ENCODE assay signal across 15 cellular contexts in the genomic region with DNA sequence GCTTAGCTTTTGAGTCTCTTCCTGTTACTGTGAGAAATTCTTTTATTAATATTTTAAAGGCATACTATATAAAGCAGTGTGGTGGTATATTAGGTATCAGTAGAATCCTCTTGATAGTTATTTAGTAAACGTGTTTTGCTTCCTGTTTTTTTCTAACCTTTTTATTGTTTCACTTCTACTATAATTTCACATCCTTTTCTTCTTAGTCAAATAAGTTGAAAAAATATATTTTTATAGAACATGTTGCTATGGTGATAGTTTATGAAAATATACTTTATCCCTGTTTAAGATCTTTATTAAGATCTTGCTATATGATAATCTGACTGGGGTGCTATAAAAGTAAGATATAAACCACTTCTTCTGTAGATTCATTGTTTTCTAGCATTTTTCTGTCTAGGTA. TPM values are rescaled to one million over a fixed set of nuclear protein-coding genes. Genes with fewer than 3 reads are reported as not detected.
DNase-seq lines count a peak whose midpoint lies in the region; ATAC-seq and TF ChIP-seq lines count a peak whose summit lies in the region.
"Had no signal": no experiment of that assay in that cellular context is flagged by ENCODE, and none has a peak within 500 bp of the region (broad histone marks: within the 10 kb centered on the region; RNA-seq: fewer than 3 reads in every experiment).

No MANE protein-coding gene starts in this region.

- peak overlapping the region; percentile 75 for H3K4me2 ChIP-seq in SU-DHL-6 (ENCODE audit: low read depth, low read length, poor library complexity, severe bottlenecking)

- peaks cover 11% of the 10 kb centered on the region; the same call in 1 of the 2 replicates for H4K20me1 ChIP-seq in SU-DHL-6 (ENCODE audit: low read depth, low read length)

- H3K27ac Mint-ChIP-seq in memory B cell = peak overlapping the region; percentile 95
- H3K27ac Mint-ChIP-seq: activated naive CD4-positive, alpha-beta T cell treated with anti-CD3 and anti-CD28 coated beads, Interleukin-2, amount 50 U/mL, for 24 hours; stimulated activated effector memory CD8-positive, alpha-beta T cell treated with anti-CD3 and anti-CD28 coated beads, Interleukin-12 subunit alpha, Interleukin-12 subunit beta, amount 100 ng/mL, for 72 hours had no signal

- no peak for DNase-seq in A673 (ENCODE audit: low spot score)
- no peak for DNase-seq in memory B cell (ENCODE audit: low spot score in 2 of 2)
- DNase-seq in LoVo (ENCODE audit: low spot score) = no peak
- DNase-seq in NCI-H82 (lab: John Stamatoyannopoulos, UW) = no peak
- no peak for DNase-seq in stimulated activated CD4-positive, alpha-beta T cell treated with anti-CD3 and anti-CD28 coated beads, Interleukin-4, amount 100 ng/mL, for 4 hours
- DNase-seq in NCI-H524 treated with DMSO at 0.1 percent for 48 hours (lab: John Stamatoyannopoulos, UW) = no peak
- DNase-seq: C1 segment of cervical spinal cord, HCEC 1CT, NCI-H1048, NCI-H345 had no signal

- intact Hi-C loops in A673 (cut with micrococcal nuclease; ENCODE audit: unreplicated experiment) = no loop called here

- H3K27ac ChIP-seq in A673 (ENCODE audit: low read depth, low read length, poor library complexity, severe bottlenecking) (no peak overlapping the region), SU-DHL-6 (ENCODE audit: low read depth, low read length) (peak overlapping the region; percentile 40; the same call in 1 of the 2 replicates)

- H3K4me1 Mint-ChIP-seq in memory B cell = peaks cover 41% of the 10 kb centered on the region

- no peak overlapping the region for H3K4me3 Mint-ChIP-seq in memory B cell

- H3K27me3 ChIP-seq in A673 (replicated peaks; ENCODE audit: insufficient read depth, low read depth, low read length, poor library complexity) (no peaks in the 10 kb centered on the region), SU-DHL-6 (ENCODE audit: low read length) (no peaks in the 10 kb centered on the region)

- peaks cover 6% of the 10 kb centered on the region for H3K4me1 ChIP-seq in A673 (ENCODE audit: insufficient read depth, low read length, poor library complexity, severe bottlenecking)

- H3K79me2 ChIP-seq in SU-DHL-6 (ENCODE audit: insufficient read depth, low read length) = peaks cover 89% of the 10 kb centered on the region

- H3K9ac ChIP-seq in SU-DHL-6 (ENCODE audit: low read length) = peak overlapping the region; percentile 83; the same call in 1 of the 2 replicates

- H3K9me3 Mint-ChIP-seq in memory B cell = peaks cover 2% of the 10 kb centered on the region
- H3K9me3 Mint-ChIP-seq: activated naive CD4-positive, alpha-beta T cell treated with anti-CD3 and anti-CD28 coated beads, Interleukin-2, amount 50 U/mL, for 24 hours; stimulated activated effector memory CD8-positive, alpha-beta T cell treated with anti-CD3 and anti-CD28 coated beads, Interleukin-12 subunit alpha, Interleukin-12 subunit beta, amount 100 ng/mL, for 72 hours had no signal

- H3F3A ChIP-seq in SU-DHL-6 (ENCODE audit: insufficient read depth) = peaks cover 15% of the 10 kb centered on the region; the same call in 1 of the 2 replicates

- H3K36me3 Mint-ChIP-seq in memory B cell = peaks cover 9% of the 10 kb centered on the region

- H3K9me2 ChIP-seq in SU-DHL-6 (replicated peaks; ENCODE audit: insufficient read depth, low read length) = no peaks in the 10 kb centered on the region

- CTCF ChIA-PET in A673 (lab: Charles Lee) = no interaction called here

- no TSS peak for BruUV-seq in A673 (replicated peaks; lab: Mats Ljungman, UMichigan)

- H3K27me3 Mint-ChIP-seq in memory B cell = no peaks in the 10 kb centered on the region
- H3K27me3 Mint-ChIP-seq: activated naive CD4-positive, alpha-beta T cell treated with anti-CD3 and anti-CD28 coated beads, Interleukin-2, amount 50 U/mL, for 24 hours had no signal

- no peak overlapping the region for H2AFZ ChIP-seq in SU-DHL-6 (ENCODE audit: low read depth, low read length, severe bottlenecking)

- TF ChIP-seq CTCF in A673 (conservative IDR thresholded peaks at IDR 0.05; ENCODE audit: low read depth, low read length) (no peak), GM12875 (IDR thresholded peaks at IDR 0.05; ENCODE audit: borderline replicate concordance, insufficient read depth, low read depth, low read length) (no peak), SU-DHL-6 (IDR thresholded peaks at IDR 0.05; ENCODE audit: insufficient read depth, low read length, poor library complexity, severe bottlenecking) (no peak)

- H3K36me3 ChIP-seq in A673 (ENCODE audit: insufficient read depth, low read length, poor library complexity, severe bottlenecking) (no peaks in the 10 kb centered on the region), SU-DHL-6 (ENCODE audit: low read length) (no peaks in the 10 kb centered on the region)

- H3K4me3 ChIP-seq in A673 (ENCODE audit: low read depth, low read length, poor library complexity, severe bottlenecking) (peak overlapping the region; percentile 8), GM12875 (ENCODE audit: low read depth, low read length) (peak overlapping the region; percentile 31), SU-DHL-6 (ENCODE audit: insufficient read depth, low read length, poor library complexity, severe bottlenecking) (peak overlapping the region; percentile 82)

- peak; percentile 6 for ATAC-seq in memory B cell (ENCODE audit: low read depth)
- ATAC-seq: esophagus mucosa; stimulated activated effector memory CD8-positive, alpha-beta T cell treated with anti-CD3 and anti-CD28 coated beads, Interleukin-12 subunit alpha, Interleukin-12 subunit beta, amount 100 ng/mL, for 72 hours had no signal

- POLR2A ChIA-PET in A673 (lab: Charles Lee; ENCODE audit: low non-redundant PET) = no interaction called here

- H3K9me3 ChIP-seq in A673 (ENCODE audit: low read depth, low read length, poor library complexity, severe bottlenecking) = no peaks in the 10 kb centered on the region
- H3K9me3 ChIP-seq in SU-DHL-6 (ENCODE audit: insufficient read depth, low read length) = no peaks in the 10 kb centered on the region

RNA-seq across cellular contexts. Expression of a gene that starts 2.1 kb away (rescaled TPM):
- total RNA-seq in A673 (2021) = 21.5 and 23.2 TPM in 2 replicates

RNA-seq across cellular contexts. Expression of a gene that starts 2.4 kb away (rescaled TPM):
- total RNA-seq in A673 (2021) = 24.8 and 30.0 TPM in 2 replicates

Comparison
In these comparisons a context has a peak if more than half of its experiments do, and no peak if none do; other contexts are left out.
1. H3K4me3 ChIP-seq: peak in every context shown above with its lines; median percentile 82 in SU-DHL-6; 31 in GM12875; 8 in A673.